Comparison of ENCODE assay signal across 23 cellular contexts in genomic region chr21:32308696-32309095, GRCh38. TPM values are rescaled to one million over a fixed set of nuclear protein-coding genes. Genes with fewer than 3 reads are reported as not detected.
"Had no signal": no experiment of that assay in that cellular context is flagged by ENCODE, and none has a peak within 500 bp of the region (broad histone marks: within the 10 kb centered on the region; RNA-seq: fewer than 3 reads in every experiment).

No MANE protein-coding gene starts in this region.

- H3K9me3 Mint-ChIP-seq: endodermal cell, naive B cell, nephron had no signal

- H3K27ac Mint-ChIP-seq: endodermal cell, nephron had no signal

- H3K27me3 Mint-ChIP-seq: naive B cell had no signal

- ATAC-seq: left cardiac atrium, psoas muscle, sciatic nerve had no signal

- H3K4me3 ChIP-seq: colonic mucosa, hepatocyte, left ventricle myocardium inferior, lung, psoas muscle, skin epidermis, stomach had no signal

- H3K36me3 ChIP-seq: colonic mucosa had no signal

- H2AFZ ChIP-seq: hepatocyte had no signal

- H3K4me1 ChIP-seq: colonic mucosa, psoas muscle, stomach had no signal

- H3K79me2 ChIP-seq: hepatocyte had no signal

- H3K4me3 Mint-ChIP-seq: endodermal cell, naive B cell, nephron had no signal

- DNase-seq: colonic mucosa; dermis blood vessel endothelial cell; effector CD4-positive, alpha-beta T cell; endodermal cell; foreskin melanocyte; kidney; left cardiac atrium; left ventricle myocardium inferior; mesenchymal stem cell; naive B cell; psoas muscle; retina; stimulated activated CD4-positive, alpha-beta T cell treated with anti-CD3 and anti-CD28 coated beads, Interleukin-2, amount 100 ng/mL, for 24 hours; stimulated activated CD4-positive, alpha-beta T cell treated with anti-CD3 and anti-CD28 coated beads, Interleukin-4, amount 100 ng/mL, for 4 hours; stimulated activated naive CD4-positive, alpha-beta T cell; stomach; substantia nigra; trophoblast cell had no signal

- H3K27ac ChIP-seq: colonic mucosa, hepatocyte, left ventricle myocardium inferior, psoas muscle, skin epidermis, stomach had no signal

- H3K4me2 ChIP-seq: hepatocyte had no signal

- H3K27me3 ChIP-seq: colonic mucosa, hepatocyte, stomach had no signal

- H3K4me1 Mint-ChIP-seq: nephron had no signal

- H3K9me3 ChIP-seq: colonic mucosa, left ventricle myocardium inferior, psoas muscle, stomach had no signal

RNA-seq across cellular contexts. Expression of gene MRAP, which starts 10.0 kb away (rescaled TPM):
- total RNA-seq: colonic mucosa, dermis blood vessel endothelial cell, endodermal cell, kidney, left ventricle myocardium inferior had no signal
- polyA plus RNA-seq: hepatocyte had no signal
